32 cellular contexts compared by ENCODE assay signal in genomic region chr14:33941727-33942126, GRCh38. TPM values are rescaled to one million over a fixed set of nuclear protein-coding genes. Genes with fewer than 3 reads are reported as not detected.
DNase-seq lines count a peak whose midpoint lies in the region; ATAC-seq, FAIRE-seq and TF ChIP-seq lines count a peak whose summit lies in the region.
"Had no signal": no experiment of that assay in that cellular context is flagged by ENCODE, and none has a peak within 500 bp of the region (broad histone marks: within the 10 kb centered on the region; RNA-seq: fewer than 3 reads in every experiment).

No MANE protein-coding gene starts in this region.

- in situ Hi-C loops in HepG2 (cut with HindIII; ENCODE audit: extremely low pct_ligation_motif_present, low pct_unique_long_range_greater_than_20kb), result no loop called here

- H3K4me3 ChIP-seq in right atrium auricular region (no peak overlapping the region), heart right ventricle (no peak overlapping the region), HepG2 (replicated peaks in 1 of 3; ENCODE audit: insufficient read depth in 1 of 3, low read depth in 2 of 3, low read length in 3 of 3) (no peak overlapping the region)
- H3K4me3 ChIP-seq: A549, breast epithelium, hepatocyte, PC-9, skin epidermis, tibial artery had no signal

- peak overlapping the region; percentile 22; the same call in 1 of the 2 replicates for H3K27ac Mint-ChIP-seq in WTC11
- H3K27ac Mint-ChIP-seq: activated CD4-positive, alpha-beta memory T cell treated with anti-CD3 and anti-CD28 coated beads for 36 hours; activated naive CD4-positive, alpha-beta T cell treated with anti-CD3 and anti-CD28 coated beads, Interleukin-2, amount 50 U/mL, for 24 hours; activated T-helper 1 cell treated with anti-CD3 and anti-CD28 coated beads, Interleukin-12 subunit alpha, Interleukin-12 subunit beta, Interleukin-2, Interleukin-4 antibody, amounts not matched to agents 30 ng/mL and 10 ng/mL and 1 ng/mL, durations not matched to agents 14 hours and 24 hours and 36 hours; CD8-positive, alpha-beta T cell; HFFc6; naive B cell; stimulated activated naive CD8-positive, alpha-beta T cell treated with anti-CD3 and anti-CD28 coated beads, Interleukin-15, amount 100 ng/mL, for 72 hours had no signal

- no peak for TF ChIP-seq RAD21 in HepG2 (CRISPR knock-in tag; IDR thresholded peaks at IDR 0.05)

- no TSS peak for BruUV-seq in HepG2 (replicated peaks; lab: Mats Ljungman, UMichigan)

- H3K4me3 Mint-ChIP-seq in WTC11, result no peak overlapping the region
- H3K4me3 Mint-ChIP-seq: activated CD4-positive, alpha-beta memory T cell treated with anti-CD3 and anti-CD28 coated beads for 36 hours; activated naive CD4-positive, alpha-beta T cell treated with anti-CD3 and anti-CD28 coated beads, Interleukin-2, amount 50 U/mL, for 24 hours; activated T-helper 1 cell treated with anti-CD3 and anti-CD28 coated beads, Interleukin-12 subunit alpha, Interleukin-12 subunit beta, Interleukin-2, Interleukin-4 antibody, amounts not matched to agents 30 ng/mL and 10 ng/mL and 1 ng/mL, durations not matched to agents 14 hours and 24 hours and 36 hours; CD8-positive, alpha-beta T cell; HFFc6; naive B cell; stimulated activated naive CD8-positive, alpha-beta T cell treated with anti-CD3 and anti-CD28 coated beads, Interleukin-15, amount 100 ng/mL, for 72 hours had no signal

- FAIRE-seq in HepG2 (lab: Jason Lieb, UNC), result no peak
- FAIRE-seq: A549, G401.6 had no signal

- H3K27me3 ChIP-seq in right atrium auricular region, result no peaks in the 10 kb centered on the region
- H3K27me3 ChIP-seq in heart right ventricle, result no peaks in the 10 kb centered on the region
- no peaks in the 10 kb centered on the region; a peak in 1 of 5 replicates for H3K27me3 ChIP-seq in HepG2 (ENCODE audit: control insufficient read depth in 1 of 2, insufficient read depth in 2 of 2, low read length in 2 of 2)
- H3K27me3 ChIP-seq: breast epithelium, hepatocyte, tibial artery had no signal

- H3K4me1 ChIP-seq in right atrium auricular region, result peaks cover 0 to 60% of the 10 kb centered on the region in 2 donors
- peaks cover 17 to 100% (median 86%) of the 10 kb centered on the region in 9 donors for H3K4me1 ChIP-seq in heart right ventricle
- peaks cover 30% of the 10 kb centered on the region for H3K4me1 ChIP-seq in HepG2 (ENCODE audit: insufficient read depth, low read length)

- intact Hi-C loops in heart right ventricle (cut with DNase I), result loop anchor here in 5 of 10 donors (10.0 kb wide), 6 partner anchors 87 to 283 kb away; no protein-coding TSS in a partner anchor
- intact Hi-C loops in HepG2 (cut with micrococcal nuclease; ENCODE audit: unreplicated experiment), result no loop called here

- no peak overlapping the region for H2AFZ ChIP-seq in HepG2 (ENCODE audit: low read length)
- H2AFZ ChIP-seq: hepatocyte, PC-9 had no signal

- TF ChIP-seq EP300 in HepG2 (IDR thresholded peaks at IDR 0.05; ENCODE audit: low read depth in 2 of 2, low read length in 2 of 2), result no peak
- TF ChIP-seq EP300 in HepG2 (CRISPR knock-in tag; IDR thresholded peaks at IDR 0.05; ENCODE audit: borderline replicate concordance), result no peak

- TF ChIP-seq CTCF in right atrium auricular region (IDR thresholded peaks at IDR 0.05) (no peak), heart right ventricle (IDR thresholded peaks at IDR 0.05) (no peak), WTC11 (IDR thresholded peaks at IDR 0.05) (no peak), HepG2 (CRISPR knock-in tag; IDR thresholded peaks at IDR 0.05) (no peak)

- ATAC-seq in heart right ventricle (no peak), WTC11 (no peak), GM21528 (IDR thresholded peaks at IDR 0.05; ENCODE audit: low FRiP score, unreplicated experiment) (no peak), HepG2 (no peak)
- ATAC-seq: A549; CD8-positive, alpha-beta T cell; stimulated activated naive CD8-positive, alpha-beta T cell treated with anti-CD3 and anti-CD28 coated beads, Interleukin-15, amount 100 ng/mL, for 72 hours had no signal

- peak overlapping the region; percentile 82 for H3K27ac ChIP-seq in right atrium auricular region
- H3K27ac ChIP-seq in heart right ventricle, result peak overlapping the region in 5 of 10 donors; percentile 4 to 83 (median 77)
- H3K27ac ChIP-seq in HepG2 (ENCODE audit: extremely low read length, insufficient read depth, low read length), result no peak overlapping the region
- H3K27ac ChIP-seq: A549, breast epithelium, hepatocyte, PC-9, skin epidermis had no signal

- no peaks in the 10 kb centered on the region for H4K20me1 ChIP-seq in HepG2 (ENCODE audit: insufficient read depth, low read length)

- peaks cover 12% of the 10 kb centered on the region for H3K36me3 Mint-ChIP-seq in WTC11
- H3K36me3 Mint-ChIP-seq: activated CD4-positive, alpha-beta memory T cell treated with anti-CD3 and anti-CD28 coated beads for 36 hours; activated naive CD4-positive, alpha-beta T cell treated with anti-CD3 and anti-CD28 coated beads, Interleukin-2, amount 50 U/mL, for 24 hours; CD8-positive, alpha-beta T cell; naive B cell had no signal

- DNase-seq in right atrium auricular region (ENCODE audit: low spot score) (no peak), heart right ventricle (no peak), WTC11 (ENCODE audit: low spot score) (no peak), left kidney (ENCODE audit: low read depth, low spot score) (peak; percentile 43), HepG2 (ENCODE audit: low spot score) (no peak), HUDEP-2 (lab: John Stamatoyannopoulos, UW; ENCODE audit: unreplicated experiment in 76 of 76) (no peak)
- no peak for DNase-seq in activated naive CD4-positive, alpha-beta T cell treated with Interleukin-2 at 50 U/mL for 16 hours
- DNase-seq: activated CD4-positive, alpha-beta memory T cell treated with anti-CD3 and anti-CD28 coated beads for 36 hours; activated CD8-positive, alpha-beta memory T cell treated with anti-CD3 and anti-CD28 coated beads, Interleukin-2, amount 50 U/mL, for 4 hours; amygdala; CD8-positive, alpha-beta T cell; effector CD4-positive, alpha-beta T cell; foreskin fibroblast; HFFc6; naive B cell; NCI-H187 treated with DMSO at 0.1 percent for 48 hours; NCI-H524 treated with DMSO at 0.1 percent for 48 hours; occipital lobe; PC-9; SHP77; stimulated activated CD8-positive, alpha-beta memory T cell treated with anti-CD3 and anti-CD28 coated beads, Interleukin-4, amount 100 ng/mL, for 48 hours; stimulated activated naive CD8-positive, alpha-beta T cell treated with anti-CD3 and anti-CD28 coated beads, Interleukin-15, amount 100 ng/mL, for 72 hours; T-helper 9 cell; tibial artery had no signal

- H3K36me3 ChIP-seq in right atrium auricular region (no peaks in the 10 kb centered on the region), heart right ventricle (no peaks in the 10 kb centered on the region), HepG2 (replicated peaks in 1 of 2; ENCODE audit: control insufficient read depth in 1 of 2, insufficient read depth in 2 of 2, low read length in 2 of 2) (no peaks in the 10 kb centered on the region)
- H3K36me3 ChIP-seq: breast epithelium, tibial artery had no signal

- H3K27me3 Mint-ChIP-seq in WTC11 (ENCODE audit: low read depth), result no peaks in the 10 kb centered on the region
- H3K27me3 Mint-ChIP-seq: activated CD4-positive, alpha-beta memory T cell treated with anti-CD3 and anti-CD28 coated beads for 36 hours; activated naive CD4-positive, alpha-beta T cell treated with anti-CD3 and anti-CD28 coated beads, Interleukin-2, amount 50 U/mL, for 24 hours; stimulated activated naive CD8-positive, alpha-beta T cell treated with anti-CD3 and anti-CD28 coated beads, Interleukin-15, amount 100 ng/mL, for 72 hours had no signal

- peaks cover 72% of the 10 kb centered on the region for H3K4me1 Mint-ChIP-seq in WTC11

- POLR2A ChIA-PET in WTC11 (lab: Charles Lee) (interaction anchor here (0.6 to 1.1 kb wide), 2 partner anchors 9 to 224 kb away, joined by 4 to 5 read pairs; no protein-coding TSS in a partner anchor), HepG2 (lab: Yijun Ruan, JAX) (no interaction called here)

- no peak overlapping the region for H3K4me2 ChIP-seq in HepG2 (ENCODE audit: low read depth, low read length)
- H3K4me2 ChIP-seq: A549, hepatocyte, PC-9 had no signal

- CTCF ChIA-PET in WTC11 (lab: Charles Lee), result interaction anchor here (0.8 to 1.6 kb wide), 6 partner anchors 9 to 359 kb away, joined by 3 to 9 read pairs (median 4); no protein-coding TSS in a partner anchor
- CTCF ChIA-PET in HepG2 (lab: Yijun Ruan, JAX; ENCODE audit: low intra/inter-chr PET ratio, low total read pairs), result no interaction called here

- peaks cover 25% of the 10 kb centered on the region for H3K79me2 ChIP-seq in HepG2 (ENCODE audit: insufficient read depth, low read length)

- no peaks in the 10 kb centered on the region for H3K9me3 Mint-ChIP-seq in WTC11
- H3K9me3 Mint-ChIP-seq: activated CD4-positive, alpha-beta memory T cell treated with anti-CD3 and anti-CD28 coated beads for 36 hours; activated naive CD4-positive, alpha-beta T cell treated with anti-CD3 and anti-CD28 coated beads, Interleukin-2, amount 50 U/mL, for 24 hours; activated T-helper 1 cell treated with anti-CD3 and anti-CD28 coated beads, Interleukin-12 subunit alpha, Interleukin-12 subunit beta, Interleukin-2, Interleukin-4 antibody, amounts not matched to agents 30 ng/mL and 10 ng/mL and 1 ng/mL, durations not matched to agents 14 hours and 24 hours and 36 hours; CD8-positive, alpha-beta T cell; HFFc6; naive B cell; stimulated activated naive CD8-positive, alpha-beta T cell treated with anti-CD3 and anti-CD28 coated beads, Interleukin-15, amount 100 ng/mL, for 72 hours had no signal

- no peak overlapping the region for H3K9ac ChIP-seq in HepG2 (ENCODE audit: insufficient read depth, low read depth, low read length)

- WGBS in heart right ventricle, 2 donors, result 64 to 74% methylated on average over 3 of the region's 3 CpGs
- 46% methylated on average over 3 of the region's 3 CpGs for WGBS in HepG2 (ENCODE audit: low lambda C conversion rate)

- H3K9me3 ChIP-seq in right atrium auricular region (no peaks in the 10 kb centered on the region), heart right ventricle (no peaks in the 10 kb centered on the region), HepG2 (ENCODE audit: low read length) (no peaks in the 10 kb centered on the region)
- H3K9me3 ChIP-seq: A549, breast epithelium, tibial artery had no signal

- no peak for TF ChIP-seq POLR2A in HepG2 (IDR thresholded peaks at IDR 0.05; ENCODE audit: insufficient read depth in 1 of 2, low read depth in 2 of 2, low read length in 2 of 2)

RNA-seq across cellular contexts. Expression of gene EGLN3, which starts 9.1 kb away (rescaled TPM):
- total RNA-seq in right atrium auricular region, result 100 to 1,000 TPM in 1 of 2 donors, 10 to 100 TPM in 1; 35.5 to 122 TPM
- 100 to 1,000 TPM in 7 of 10 donors, 10 to 100 TPM in 3; 50.8 to 281 (median 169) TPM for total RNA-seq in heart right ventricle
- polyA plus RNA-seq in heart right ventricle, result 100 to 1,000 TPM in 1 of 2 donors, 10 to 100 TPM in 1; 33.7 to 256 TPM
- 20.0 to 22.0 TPM (median 21.0 TPM) in 3 replicates for total RNA-seq in WTC11 (2021)
- 0.18 TPM in 2 replicates for total RNA-seq in HepG2 (2016; rRNA removed; fragmentation: Illumina TruSeq; extraction: Trizol)
- total RNA-seq in HepG2 (2016; cell fraction: cytosol; rRNA removed; fragmentation: Illumina TruSeq; extraction: Trizol; ENCODE audit: low read depth), result not detected in 2 replicates
- 0.13 and 0.39 TPM in 2 replicates for total RNA-seq in HepG2 (2016; cell fraction: insoluble cytoplasmic fraction; rRNA removed; fragmentation: Illumina TruSeq; extraction: Trizol)
- total RNA-seq in HepG2 (2016; cell fraction: membrane; rRNA removed; fragmentation: Illumina TruSeq; extraction: Trizol), result 0.07 and 0.12 TPM in 2 replicates
- total RNA-seq in HepG2 (2016; cell fraction: nucleus; rRNA removed; fragmentation: Illumina TruSeq; extraction: Trizol), result not detected in 2 replicates
- 27.3 and 30.1 TPM in 2 replicates for polyA plus RNA-seq in HepG2 (2011; rRNA removed)
- polyA plus RNA-seq in HepG2 (2011; cell fraction: cytosol; rRNA removed), result 13.7 and 27.8 TPM in 2 replicates
- polyA plus RNA-seq in HepG2 (2011; cell fraction: nucleus; rRNA removed), result 14.1 and 18.4 TPM in 2 replicates
- 89.8 and 101 TPM in 2 replicates for polyA plus RNA-seq in HepG2 (2012)
- polyA plus RNA-seq in HepG2 (2016; cell fraction: cytosol; fragmentation: Illumina TruSeq; extraction: Trizol; ENCODE audit: low read depth), result not detected in 2 replicates
- 0.11 and 0.19 TPM in 2 replicates for polyA plus RNA-seq in HepG2 (2016; cell fraction: insoluble cytoplasmic fraction; fragmentation: Illumina TruSeq; extraction: Trizol; ENCODE audit: low read depth)
- polyA plus RNA-seq in HepG2 (2016; cell fraction: membrane; fragmentation: Illumina TruSeq; extraction: Trizol; ENCODE audit: low read depth), result 0.17 TPM in 1 of 2 replicates, not detected in the other
- polyA plus RNA-seq in HepG2 (2016; cell fraction: nucleus; fragmentation: Illumina TruSeq; extraction: Trizol; ENCODE audit: insufficient read depth, low read depth), result not detected in 2 replicates
- polyA minus RNA-seq in HepG2 (2011; rRNA and poly(A)+ RNA removed; ENCODE audit: low replicate concordance), result 8.9 and 29.0 TPM in 2 replicates
- 24.4 and 43.2 TPM in 2 replicates for polyA minus RNA-seq in HepG2 (2011; cell fraction: cytosol; rRNA and poly(A)+ RNA removed)
- 23.8 and 49.0 TPM in 2 replicates for polyA minus RNA-seq in HepG2 (2011; cell fraction: nucleus; rRNA and poly(A)+ RNA removed)

Comparison
In these comparisons a context has a peak if more than half of its experiments do, and no peak if none do; other contexts are left out.
1. RNA of gene EGLN3, which starts 9.1 kb away (total RNA-seq): 50.8 to 281 TPM in heart right ventricle, 35.5 to 122 TPM in right atrium auricular region and 20.0 to 22.0 TPM in WTC11; 0.07 to 0.39 TPM in HepG2; every median in the first group is over 10 times any median in the second.